8 cellular contexts compared by ENCODE assay signal in the genomic region with DNA sequence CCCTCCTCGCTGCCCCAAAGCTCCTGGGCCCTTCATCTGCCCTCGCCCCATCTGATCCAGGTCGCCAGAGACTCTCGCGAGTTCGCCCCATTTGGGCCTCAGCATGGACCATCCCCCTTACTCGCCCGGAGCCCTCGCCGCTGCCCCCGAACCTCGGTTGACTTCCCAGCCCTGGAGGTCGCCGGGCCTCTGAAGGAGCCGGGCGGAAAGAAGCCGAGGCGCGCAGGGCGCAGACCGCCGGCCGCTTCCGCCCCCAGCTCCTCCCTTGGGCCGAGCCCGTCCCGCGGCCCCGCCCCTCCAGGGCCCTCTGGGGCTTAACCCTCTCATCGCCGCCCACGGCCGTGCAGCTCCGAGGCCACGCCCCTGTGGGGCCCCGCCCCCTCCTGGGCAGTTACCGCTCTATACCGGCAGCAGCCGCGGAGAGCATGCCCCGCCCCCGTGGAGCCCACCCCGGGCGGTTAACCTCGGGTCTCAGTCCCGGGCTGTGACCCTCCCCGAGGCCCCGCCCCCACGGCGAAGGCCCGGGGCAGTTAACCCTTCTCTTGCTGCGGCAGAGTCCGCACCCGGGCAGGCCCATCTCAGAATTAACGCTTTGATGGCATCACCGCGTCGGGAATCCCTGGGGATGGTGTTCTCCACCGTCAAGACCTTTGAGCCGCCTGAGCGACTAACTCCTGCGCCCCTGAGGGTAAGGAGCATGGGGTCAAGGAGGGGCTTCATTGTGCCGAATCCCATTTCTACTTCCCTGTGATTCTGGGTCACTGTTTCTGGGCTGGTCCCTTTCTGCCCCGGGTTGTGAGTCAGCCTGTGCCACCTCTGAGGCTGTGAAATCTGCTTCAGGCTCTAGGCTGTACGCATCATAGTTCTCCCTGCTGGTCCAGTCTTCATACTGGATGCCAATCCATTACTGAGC. TPM values are rescaled to one million over a fixed set of nuclear protein-coding genes. Genes with fewer than 3 reads are reported as not detected.
DNase-seq lines count a peak whose midpoint lies in the region; ATAC-seq, FAIRE-seq and TF ChIP-seq lines count a peak whose summit lies in the region.

A gene with protein sequence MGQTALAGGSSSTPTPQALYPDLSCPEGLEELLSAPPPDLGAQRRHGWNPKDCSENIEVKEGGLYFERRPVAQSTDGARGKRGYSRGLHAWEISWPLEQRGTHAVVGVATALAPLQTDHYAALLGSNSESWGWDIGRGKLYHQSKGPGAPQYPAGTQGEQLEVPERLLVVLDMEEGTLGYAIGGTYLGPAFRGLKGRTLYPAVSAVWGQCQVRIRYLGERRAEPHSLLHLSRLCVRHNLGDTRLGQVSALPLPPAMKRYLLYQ (minus strand): TSS at position 210 of the 913 bp plus-strand sequence. CDS start 402 bp downstream, outside the sequence.

- peaks cover 46% of the 10 kb centered on the region for H3F3A ChIP-seq in SU-DHL-6 (ENCODE audit: insufficient read depth)

- no peak for FAIRE-seq in pancreas (lab: Jason Lieb, UNC)

- H3K9ac ChIP-seq in SU-DHL-6 (ENCODE audit: low read length) = peak within 1 kb of the TSS; percentile 82

- peak within 1 kb of the TSS; percentile 69 for H3K27ac ChIP-seq in SU-DHL-6 (ENCODE audit: low read depth, low read length)
- peak within 1 kb of the TSS; percentile 31 to 81 (median 64) for H3K27ac ChIP-seq in pancreas
- peak within 1 kb of the TSS; percentile 31 to 87 (median 53) for H3K27ac ChIP-seq in thyroid gland

- TF ChIP-seq CTCF in GM12864 (IDR thresholded peaks at IDR 0.05; ENCODE audit: low read depth, low read length, missing control alignments) (no peak), SU-DHL-6 (IDR thresholded peaks at IDR 0.05; ENCODE audit: insufficient read depth, low read length, poor library complexity, severe bottlenecking) (no peak), pancreas (IDR thresholded peaks at IDR 0.05) (no peak), thyroid gland (IDR thresholded peaks at IDR 0.05) (no peak)

- H2AFZ ChIP-seq in SU-DHL-6 (ENCODE audit: low read depth, low read length, severe bottlenecking) = peak within 1 kb of the TSS; percentile 78

- H3K4me2 ChIP-seq in SU-DHL-6 (ENCODE audit: low read depth, low read length, poor library complexity, severe bottlenecking) = peak within 1 kb of the TSS; percentile 85

- no peaks in the 10 kb centered on the region for H3K9me2 ChIP-seq in SU-DHL-6 (replicated peaks; ENCODE audit: insufficient read depth, low read length)

- H3K79me2 ChIP-seq in SU-DHL-6 (ENCODE audit: insufficient read depth, low read length) = peaks cover 9% of the 10 kb centered on the region

- TF ChIP-seq POLR2A in thyroid gland (IDR thresholded peaks at IDR 0.05) = peak; percentile 22 to 86

- ATAC-seq in HG02763 (IDR thresholded peaks at IDR 0.05; ENCODE audit: unreplicated experiment) (peak; percentile 68), Right ventricle myocardium superior (ENCODE audit: poor library complexity) (peak; percentile 92), pancreas (peak; percentile 91 to 94 (median 92))
- ATAC-seq in activated naive CD8-positive, alpha-beta T cell treated with anti-CD3 and anti-CD28 coated beads, Interleukin-2, amount 10 ng/mL, durations not matched to agents 7 days and 5 days (ENCODE audit: low read depth) = peak; percentile 78

- H3K4me1 Mint-ChIP-seq in activated naive CD8-positive, alpha-beta T cell treated with anti-CD3 and anti-CD28 coated beads, Interleukin-2, amount 10 ng/mL, durations not matched to agents 7 days and 5 days = peaks cover 48% of the 10 kb centered on the region

- H3K36me3 ChIP-seq in SU-DHL-6 (ENCODE audit: low read length) (peaks cover 3% of the 10 kb centered on the region; the same call in 1 of the 2 replicates), pancreas (peaks cover 0 to 11% (median 0%) of the 10 kb centered on the region in 3 donors), thyroid gland (peaks cover 10 to 12% of the 10 kb centered on the region in 2 donors)

- H3K4me3 ChIP-seq in GM12864 (ENCODE audit: low read depth, low read length) (peak within 1 kb of the TSS; percentile 72), SU-DHL-6 (ENCODE audit: insufficient read depth, low read length, poor library complexity, severe bottlenecking) (peak within 1 kb of the TSS; percentile 70), pancreas (peak within 1 kb of the TSS; percentile 67 to 82 (median 78)), thyroid gland (replicated peaks in 1 of 3) (peak within 1 kb of the TSS; percentile 55 to 81 (median 66))

- H3K27ac Mint-ChIP-seq in activated naive CD8-positive, alpha-beta T cell treated with anti-CD3 and anti-CD28 coated beads, Interleukin-2, amount 10 ng/mL, durations not matched to agents 7 days and 5 days = peak within 1 kb of the TSS; percentile 93

- intact Hi-C loops in Right ventricle myocardium superior (cut with DNase I) = no loop called here
- intact Hi-C loops in pancreas (cut with DNase I) = no loop called here
- intact Hi-C loops in thyroid gland (cut with DNase I) = loop anchor here (5.0 kb wide), 2 partner anchors 39 to 94 kb away; partner anchors contain the start of gene ENO2

- H3K4me1 ChIP-seq in pancreas (peaks cover 9 to 23% (median 13%) of the 10 kb centered on the region in 3 donors), thyroid gland (peaks cover 19 to 36% of the 10 kb centered on the region in 2 donors)

- no peaks in the 10 kb centered on the region for H3K9me3 Mint-ChIP-seq in activated naive CD8-positive, alpha-beta T cell treated with anti-CD3 and anti-CD28 coated beads, Interleukin-2, amount 10 ng/mL, durations not matched to agents 7 days and 5 days

- DNase-seq in GM12864 (ENCODE audit: low read depth) (peak; percentile 88), NCI-H1417 treated with DMSO at 0.1 percent for 48 hours (lab: John Stamatoyannopoulos, UW) (peak; percentile 51), Right ventricle myocardium superior (peak; percentile 99), pancreas (peak; percentile 97 to 100 (median 98)), thyroid gland (peak; percentile 99)
- DNase-seq in activated naive CD8-positive, alpha-beta T cell treated with anti-CD3 and anti-CD28 coated beads, Interleukin-2, amount 10 ng/mL, durations not matched to agents 7 days and 5 days = peak; percentile 100

- H3K36me3 Mint-ChIP-seq in activated naive CD8-positive, alpha-beta T cell treated with anti-CD3 and anti-CD28 coated beads, Interleukin-2, amount 10 ng/mL, durations not matched to agents 7 days and 5 days = peaks cover 32% of the 10 kb centered on the region

- no peaks in the 10 kb centered on the region; the same call in 1 of the 2 replicates for H4K20me1 ChIP-seq in SU-DHL-6 (ENCODE audit: low read depth, low read length)

- no peaks in the 10 kb centered on the region for H3K27me3 ChIP-seq in SU-DHL-6 (ENCODE audit: low read length)
- H3K27me3 ChIP-seq in pancreas = no peaks in the 10 kb centered on the region
- H3K27me3 ChIP-seq in thyroid gland = no peaks in the 10 kb centered on the region

- no peaks in the 10 kb centered on the region for H3K27me3 Mint-ChIP-seq in activated naive CD8-positive, alpha-beta T cell treated with anti-CD3 and anti-CD28 coated beads, Interleukin-2, amount 10 ng/mL, durations not matched to agents 7 days and 5 days

- WGBS in pancreas, 2 donors = 0% methylated on average over 45 to 65 of the region's 65 CpGs
- WGBS in thyroid gland, 2 donors = 0 to 4% methylated on average over 6 to 18 of the region's 65 CpGs

- H3K4me3 Mint-ChIP-seq in activated naive CD8-positive, alpha-beta T cell treated with anti-CD3 and anti-CD28 coated beads, Interleukin-2, amount 10 ng/mL, durations not matched to agents 7 days and 5 days = peak within 1 kb of the TSS; percentile 94

- POLR2A ChIA-PET in activated naive CD8-positive, alpha-beta T cell treated with anti-CD3 and anti-CD28 coated beads, Interleukin-2, amount 10 ng/mL, durations not matched to agents 7 days and 5 days (lab: Charles Lee) = interaction anchor here (0.6 to 4.7 kb wide), 28 partner anchors 9 to 410 kb away, joined by 3 to 78 read pairs (median 5); partner anchors contain the start of genes C12orf57, CDCA3, COPS7A and ENO2

- H3K9me3 ChIP-seq in SU-DHL-6 (ENCODE audit: insufficient read depth, low read length) (no peaks in the 10 kb centered on the region), pancreas (no peaks in the 10 kb centered on the region), thyroid gland (no peaks in the 10 kb centered on the region)

RNA-seq across cellular contexts. Expression of the gene that starts here (rescaled TPM):
- 10 to 100 TPM; 16.4 to 17.0 TPM for total RNA-seq in activated naive CD8-positive, alpha-beta T cell treated with anti-CD3 and anti-CD28 coated beads, Interleukin-2, amount 10 ng/mL, durations not matched to agents 7 days and 5 days
- total RNA-seq in Right ventricle myocardium superior (3.2 TPM), pancreas (1 to 10 TPM; 3.1 to 5.2 (median 4.4) TPM), thyroid gland (10 to 100 TPM; 16.3 to 35.0 (median 25.6) TPM)
- polyA plus RNA-seq in pancreas = 10 to 100 TPM; 10.6 to 12.5 TPM

Comparison
In these comparisons a context has a peak if more than half of its experiments do, and no peak if none do; other contexts are left out.
1. Peak in every context shown above with its lines: DNase-seq, ATAC-seq, H3K4me3 ChIP-seq and H3K27ac ChIP-seq.